Comparison of ENCODE assay signal across 9 cellular contexts in the genomic region with DNA sequence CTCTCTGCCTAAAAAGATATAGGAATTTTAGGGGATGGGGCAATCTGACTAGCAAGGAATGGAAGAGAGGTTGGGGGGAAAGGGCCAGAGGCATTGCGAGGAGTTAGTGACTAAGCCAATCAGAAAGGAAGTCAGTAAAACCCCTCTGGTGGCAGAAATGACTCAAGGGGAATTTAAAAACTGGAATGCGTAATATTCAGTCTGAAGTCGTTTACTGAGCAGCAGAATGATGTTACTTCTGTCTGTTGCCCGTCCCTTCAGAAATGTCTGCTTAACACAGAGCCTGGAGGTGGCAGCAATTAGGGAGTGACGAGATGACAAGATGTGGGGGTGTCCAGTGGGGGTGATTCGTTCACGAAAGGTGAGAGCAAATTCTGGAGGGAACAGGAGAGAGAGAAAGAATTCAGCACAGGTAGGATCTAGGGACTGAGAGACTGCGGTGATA.
DNase-seq lines count a peak whose midpoint lies in the region; ATAC-seq and TF ChIP-seq lines count a peak whose summit lies in the region.
"Had no signal": no experiment of that assay in that cellular context is flagged by ENCODE, and none has a peak within 500 bp of the region (broad histone marks: within the 10 kb centered on the region; RNA-seq: fewer than 3 reads in every experiment).

No MANE protein-coding gene starts in this region.

- ATAC-seq in HG03565 (IDR thresholded peaks at IDR 0.05; ENCODE audit: unreplicated experiment) (peak; percentile 43), HG03439 (IDR thresholded peaks at IDR 0.05; ENCODE audit: unreplicated experiment) (no peak), GM21528 (IDR thresholded peaks at IDR 0.05; ENCODE audit: low FRiP score, unreplicated experiment) (no peak)

- TF ChIP-seq CTCF in astrocyte of the cerebellum (IDR thresholded peaks at IDR 0.05; ENCODE audit: low read depth, low read length, missing control alignments): no peak

- in situ Hi-C loops in astrocyte of the cerebellum (cut with HindIII; ENCODE audit: low sequenced_read_pairs): no loop called here

- H3K4me3 ChIP-seq in astrocyte of the cerebellum (ENCODE audit: low read depth, low read length): no peak overlapping the region

- peak; percentile 68 for DNase-seq in activated effector memory CD4-positive, alpha-beta T cell treated with anti-CD3 and anti-CD28 coated beads, Interleukin-2, amount 50 U/mL, for 16 hours
- DNase-seq in activated effector memory CD4-positive, alpha-beta T cell treated with Interleukin-2 at 50 U/mL for 16 hours: no peak
- DNase-seq in astrocyte of the cerebellum (ENCODE audit: low read depth) (peak; percentile 5), NCI-H1436 treated with DMSO at 0.1 percent for 48 hours (lab: John Stamatoyannopoulos, UW) (no peak)
- DNase-seq in stimulated activated CD4-positive, alpha-beta T cell treated with anti-CD3 and anti-CD28 coated beads, Interleukin-1b, Interleukin-23, amount 100 ng/mL, for 48 hours: peak; percentile 38
- DNase-seq: DND-41 had no signal

Comparison
In these comparisons a context has a peak if more than half of its experiments do, and no peak if none do; other contexts are left out.
1. DNase-seq: peak in activated effector memory CD4-positive, alpha-beta T cell treated with anti-CD3 and anti-CD28 coated beads, Interleukin-2, amount 50 U/mL, for 16 hours (single experiment), astrocyte of the cerebellum (single experiment) and stimulated activated CD4-positive, alpha-beta T cell treated with anti-CD3 and anti-CD28 coated beads, Interleukin-1b, Interleukin-23, amount 100 ng/mL, for 48 hours (single experiment); none in activated effector memory CD4-positive, alpha-beta T cell treated with Interleukin-2 at 50 U/mL for 16 hours (single experiment) and NCI-H1436 treated with DMSO at 0.1 percent for 48 hours (single experiment).